ENCODE assay signal across 1 cellular context in the genomic region with DNA sequence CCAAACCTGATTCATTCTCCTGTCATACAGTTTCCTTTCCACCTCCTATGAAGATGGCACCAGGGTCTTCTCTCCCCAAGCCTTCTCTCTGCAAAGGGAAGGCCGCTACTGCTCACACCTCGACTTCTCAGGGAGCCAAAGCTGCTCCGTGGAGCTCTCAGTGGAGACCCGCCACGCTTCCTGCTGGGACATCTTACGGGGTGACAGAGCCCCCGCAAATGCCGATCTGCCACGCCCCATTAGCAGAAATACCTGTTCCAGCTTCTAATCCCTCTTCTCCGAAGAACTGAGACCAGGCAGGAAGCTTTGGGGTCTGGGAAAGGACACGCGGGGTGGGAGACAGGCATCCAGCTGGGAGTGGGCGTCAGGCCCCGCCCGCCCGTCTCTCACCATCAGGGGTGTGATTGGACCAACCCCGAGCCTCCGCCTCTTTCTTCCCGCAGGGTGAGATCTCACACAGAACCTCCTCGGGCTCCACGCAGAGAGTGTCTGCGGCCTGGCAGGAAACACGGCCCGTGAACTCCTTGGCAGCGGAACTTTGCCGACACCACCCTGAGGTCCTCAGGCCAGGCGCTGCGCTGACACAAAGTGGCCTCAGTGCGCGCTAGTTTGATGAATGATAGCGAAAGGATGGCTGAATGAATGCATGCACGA.
TF ChIP-seq lines count a peak whose summit lies in the region.

No MANE protein-coding gene starts in this region.

TF ChIP-seq in WTC11, 78 proteins besides CTCF, POLR2A, EP300 and RAD21 (continued from another document):
- TF ChIP-seq, protein P1, sequence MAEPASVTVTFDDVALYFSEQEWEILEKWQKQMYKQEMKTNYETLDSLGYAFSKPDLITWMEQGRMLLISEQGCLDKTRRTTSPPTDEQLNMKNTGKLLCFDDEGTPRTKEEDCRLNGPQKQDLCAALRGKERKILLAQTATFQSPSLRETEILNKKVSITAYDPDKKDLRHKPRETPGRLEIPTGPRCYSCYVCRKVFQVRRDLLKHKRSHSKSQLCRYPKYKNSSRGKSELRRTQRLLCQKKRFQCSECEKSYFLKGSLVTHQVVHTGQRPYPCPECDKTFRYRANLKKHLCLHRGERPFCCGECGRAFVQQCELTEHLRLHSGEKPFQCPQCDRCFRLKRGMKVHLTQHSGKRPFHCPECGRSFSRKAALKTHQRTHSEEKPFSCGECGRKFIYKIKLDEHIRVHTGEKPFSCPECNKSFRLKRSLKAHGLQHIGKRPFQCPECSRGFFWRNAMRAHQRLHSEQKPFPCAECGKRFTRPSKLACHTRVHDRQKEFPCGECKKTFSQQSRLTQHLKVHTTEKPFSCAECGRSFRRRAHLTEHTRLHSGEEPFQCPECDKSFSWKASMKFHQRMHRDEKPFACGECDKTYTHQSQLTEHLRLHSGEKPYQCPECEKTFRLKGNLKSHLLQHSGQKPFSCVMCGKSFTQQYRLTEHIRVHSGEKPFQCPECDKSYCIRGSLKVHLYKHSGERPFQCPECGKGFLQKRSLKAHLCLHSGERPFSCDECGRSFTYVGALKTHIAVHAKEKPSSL (CRISPR knock-in tag; conservative IDR thresholded peaks at IDR 0.05): no peak
